ENCODE assay signal across 11 cellular contexts in genomic region chr13:67223024-67223423, GRCh38. TPM values are rescaled to one million over a fixed set of nuclear protein-coding genes. Genes with fewer than 3 reads are reported as not detected.
DNase-seq lines count a peak whose midpoint lies in the region; ATAC-seq and TF ChIP-seq lines count a peak whose summit lies in the region.
"Had no signal": no experiment of that assay in that cellular context is flagged by ENCODE, and none has a peak within 500 bp of the region (broad histone marks: within the 10 kb centered on the region; RNA-seq: fewer than 3 reads in every experiment).

No MANE protein-coding gene starts in this region.

- no peaks in the 10 kb centered on the region for H3K9me3 ChIP-seq in BLaER1 treated with 17β-estradiol and CSF1 and Interleukin-3, amounts not matched to agents 10 nM and 100 nM (replicated peaks in 1 of 11)
- H3K9me3 ChIP-seq in upper lobe of left lung: no peaks in the 10 kb centered on the region

- H3K4me1 ChIP-seq in BLaER1 treated with 17β-estradiol and CSF1 and Interleukin-3, amounts not matched to agents 10 nM and 100 nM: peaks cover 46 to 77% (median 56%) of the 10 kb centered on the region in 10 experiments
- peaks cover 4 to 21% (median 6%) of the 10 kb centered on the region in 4 donors for H3K4me1 ChIP-seq in upper lobe of left lung

- H3K4me1 Mint-ChIP-seq in nephron progenitor cell: peaks cover 16% of the 10 kb centered on the region
- H3K4me1 Mint-ChIP-seq in activated CD4-positive, alpha-beta memory T cell treated with anti-CD3 and anti-CD28 coated beads, Interleukin-2, amount 10 ng/mL, durations not matched to agents 7 days and 5 days: no peaks in the 10 kb centered on the region
- no peaks in the 10 kb centered on the region for H3K4me1 Mint-ChIP-seq in activated CD8-positive, alpha-beta T cell treated with anti-CD3 and anti-CD28 coated beads, Interleukin-2, amount 10 ng/mL, durations not matched to agents 7 days and 5 days (ENCODE audit: low read depth)
- H3K4me1 Mint-ChIP-seq: stimulated activated naive CD8-positive, alpha-beta T cell treated with anti-CD3 and anti-CD28 coated beads, Interleukin-15, amount 100 ng/mL, for 72 hours had no signal

- peak overlapping the region in 5 of 11 experiments; percentile 11 to 59 (median 21); a peak in 6 of 22 replicates for H3K9ac ChIP-seq in BLaER1 treated with 17β-estradiol and CSF1 and Interleukin-3, amounts not matched to agents 10 nM and 100 nM

- no peaks in the 10 kb centered on the region for H3K9me3 Mint-ChIP-seq in nephron progenitor cell
- no peaks in the 10 kb centered on the region for H3K9me3 Mint-ChIP-seq in activated CD4-positive, alpha-beta memory T cell treated with anti-CD3 and anti-CD28 coated beads, Interleukin-2, amount 10 ng/mL, durations not matched to agents 7 days and 5 days
- H3K9me3 Mint-ChIP-seq in activated CD8-positive, alpha-beta T cell treated with anti-CD3 and anti-CD28 coated beads, Interleukin-2, amount 10 ng/mL, durations not matched to agents 7 days and 5 days (ENCODE audit: insufficient read depth): no peaks in the 10 kb centered on the region
- H3K9me3 Mint-ChIP-seq: naive thymus-derived CD8-positive, alpha-beta T cell; stimulated activated naive CD8-positive, alpha-beta T cell treated with anti-CD3 and anti-CD28 coated beads, Interleukin-15, amount 100 ng/mL, for 72 hours had no signal

- TF ChIP-seq CTCF in nephron progenitor cell (IDR thresholded peaks at IDR 0.05): no peak
- no peak for TF ChIP-seq CTCF in upper lobe of left lung (IDR thresholded peaks at IDR 0.05)

- peak overlapping the region in 3 of 10 experiments; percentile 31 to 95 (median 44); a peak in 3 of 20 replicates for H3K4me3 ChIP-seq in BLaER1 treated with 17β-estradiol and CSF1 and Interleukin-3, amounts not matched to agents 10 nM and 100 nM
- no peak overlapping the region for H3K4me3 ChIP-seq in upper lobe of left lung

- POLR2A ChIA-PET in activated CD4-positive, alpha-beta memory T cell treated with anti-CD3 and anti-CD28 coated beads, Interleukin-2, amount 10 ng/mL, durations not matched to agents 7 days and 5 days (lab: Charles Lee): no interaction called here
- POLR2A ChIA-PET in activated CD8-positive, alpha-beta T cell treated with anti-CD3 and anti-CD28 coated beads, Interleukin-2, amount 10 ng/mL, durations not matched to agents 7 days and 5 days (lab: Charles Lee): no interaction called here

- H4K20me1 ChIP-seq in BLaER1 treated with 17β-estradiol and CSF1 and Interleukin-3, amounts not matched to agents 10 nM and 100 nM: peaks cover 0 to 5% (median 0%) of the 10 kb centered on the region in 11 experiments; a peak in 1 of 22 replicates

- ATAC-seq in upper lobe of left lung (ENCODE audit: low FRiP score in 2 of 2): no peak
- ATAC-seq in activated CD8-positive, alpha-beta T cell treated with anti-CD3 and anti-CD28 coated beads, Interleukin-2, amount 10 ng/mL, durations not matched to agents 7 days and 5 days: no peak
- ATAC-seq: naive thymus-derived CD8-positive, alpha-beta T cell; stimulated activated naive CD8-positive, alpha-beta T cell treated with anti-CD3 and anti-CD28 coated beads, Interleukin-15, amount 100 ng/mL, for 72 hours had no signal

- no peaks in the 10 kb centered on the region; a peak in 1 of 22 replicates for H3K27me3 ChIP-seq in BLaER1 treated with 17β-estradiol and CSF1 and Interleukin-3, amounts not matched to agents 10 nM and 100 nM
- no peaks in the 10 kb centered on the region for H3K27me3 ChIP-seq in upper lobe of left lung

- no peak overlapping the region for H3K27ac Mint-ChIP-seq in nephron progenitor cell
- H3K27ac Mint-ChIP-seq in activated CD4-positive, alpha-beta memory T cell treated with anti-CD3 and anti-CD28 coated beads, Interleukin-2, amount 10 ng/mL, durations not matched to agents 7 days and 5 days: no peak overlapping the region
- no peak overlapping the region for H3K27ac Mint-ChIP-seq in activated CD8-positive, alpha-beta T cell treated with anti-CD3 and anti-CD28 coated beads, Interleukin-2, amount 10 ng/mL, durations not matched to agents 7 days and 5 days
- H3K27ac Mint-ChIP-seq: naive thymus-derived CD8-positive, alpha-beta T cell; stimulated activated naive CD8-positive, alpha-beta T cell treated with anti-CD3 and anti-CD28 coated beads, Interleukin-15, amount 100 ng/mL, for 72 hours had no signal

- H3K4me2 ChIP-seq in BLaER1 treated with 17β-estradiol and CSF1 and Interleukin-3, amounts not matched to agents 10 nM and 100 nM: peak overlapping the region; percentile 38 to 81 (median 60); a peak in 18 of 22 replicates

- H3K27me3 Mint-ChIP-seq in nephron progenitor cell (ENCODE audit: low read depth, poor library complexity): no peaks in the 10 kb centered on the region
- peaks cover 9% of the 10 kb centered on the region for H3K27me3 Mint-ChIP-seq in activated CD4-positive, alpha-beta memory T cell treated with anti-CD3 and anti-CD28 coated beads, Interleukin-2, amount 10 ng/mL, durations not matched to agents 7 days and 5 days
- H3K27me3 Mint-ChIP-seq in activated CD8-positive, alpha-beta T cell treated with anti-CD3 and anti-CD28 coated beads, Interleukin-2, amount 10 ng/mL, durations not matched to agents 7 days and 5 days (ENCODE audit: low read depth): peaks cover 4% of the 10 kb centered on the region
- H3K27me3 Mint-ChIP-seq: stimulated activated naive CD8-positive, alpha-beta T cell treated with anti-CD3 and anti-CD28 coated beads, Interleukin-15, amount 100 ng/mL, for 72 hours had no signal

- DNase-seq in NCI-H69 (lab: John Stamatoyannopoulos, UW) (peak; percentile 54), dermis blood vessel endothelial cell (peak; percentile 25), nephron progenitor cell (no peak), T-helper 2 cell (no peak), upper lobe of left lung (no peak)
- DNase-seq in activated CD4-positive, alpha-beta memory T cell treated with anti-CD3 and anti-CD28 coated beads, Interleukin-2, amount 10 ng/mL, durations not matched to agents 7 days and 5 days: no peak
- no peak for DNase-seq in activated CD8-positive, alpha-beta T cell treated with anti-CD3 and anti-CD28 coated beads, Interleukin-2, amount 10 ng/mL, durations not matched to agents 7 days and 5 days
- DNase-seq: naive thymus-derived CD8-positive, alpha-beta T cell; NCI-H146; stimulated activated naive CD8-positive, alpha-beta T cell treated with anti-CD3 and anti-CD28 coated beads, Interleukin-15, amount 100 ng/mL, for 72 hours had no signal

- peak overlapping the region in 8 of 11 experiments; percentile 15 to 42 (median 33); a peak in 8 of 22 replicates for H3K27ac ChIP-seq in BLaER1 treated with 17β-estradiol and CSF1 and Interleukin-3, amounts not matched to agents 10 nM and 100 nM
- no peak overlapping the region for H3K27ac ChIP-seq in upper lobe of left lung

- CTCF ChIA-PET in activated CD4-positive, alpha-beta memory T cell treated with anti-CD3 and anti-CD28 coated beads, Interleukin-2, amount 10 ng/mL, durations not matched to agents 7 days and 5 days (lab: Charles Lee): no interaction called here
- CTCF ChIA-PET in activated CD8-positive, alpha-beta T cell treated with anti-CD3 and anti-CD28 coated beads, Interleukin-2, amount 10 ng/mL, durations not matched to agents 7 days and 5 days (lab: Charles Lee): interaction anchor here (1.1 kb wide), 1 partner anchor 15 kb away, joined by 3 read pairs; no protein-coding TSS in a partner anchor

- 38 to 44% methylated on average over 2 of the region's 2 CpGs for WGBS in upper lobe of left lung, 2 donors

- no peaks in the 10 kb centered on the region for H3K36me3 Mint-ChIP-seq in nephron progenitor cell (ENCODE audit: low read depth)
- H3K36me3 Mint-ChIP-seq in activated CD4-positive, alpha-beta memory T cell treated with anti-CD3 and anti-CD28 coated beads, Interleukin-2, amount 10 ng/mL, durations not matched to agents 7 days and 5 days (ENCODE audit: low read depth): no peaks in the 10 kb centered on the region
- H3K36me3 Mint-ChIP-seq in activated CD8-positive, alpha-beta T cell treated with anti-CD3 and anti-CD28 coated beads, Interleukin-2, amount 10 ng/mL, durations not matched to agents 7 days and 5 days (ENCODE audit: low read depth): no peaks in the 10 kb centered on the region
- H3K36me3 Mint-ChIP-seq: naive thymus-derived CD8-positive, alpha-beta T cell had no signal

- TF ChIP-seq POLR2A in upper lobe of left lung (IDR thresholded peaks at IDR 0.05): no peak

- peak overlapping the region; percentile 23 for H3K4me3 Mint-ChIP-seq in nephron progenitor cell
- no peak overlapping the region for H3K4me3 Mint-ChIP-seq in activated CD4-positive, alpha-beta memory T cell treated with anti-CD3 and anti-CD28 coated beads, Interleukin-2, amount 10 ng/mL, durations not matched to agents 7 days and 5 days
- no peak overlapping the region for H3K4me3 Mint-ChIP-seq in activated CD8-positive, alpha-beta T cell treated with anti-CD3 and anti-CD28 coated beads, Interleukin-2, amount 10 ng/mL, durations not matched to agents 7 days and 5 days
- H3K4me3 Mint-ChIP-seq: stimulated activated naive CD8-positive, alpha-beta T cell treated with anti-CD3 and anti-CD28 coated beads, Interleukin-15, amount 100 ng/mL, for 72 hours had no signal

- no peak for TF ChIP-seq EP300 in upper lobe of left lung (IDR thresholded peaks at IDR 0.05)

- H3K36me3 ChIP-seq in BLaER1 treated with 17β-estradiol and CSF1 and Interleukin-3, amounts not matched to agents 10 nM and 100 nM: no peaks in the 10 kb centered on the region; a peak in 1 of 22 replicates
- H3K36me3 ChIP-seq in upper lobe of left lung: no peaks in the 10 kb centered on the region

RNA-seq across cellular contexts. Expression of gene PCDH9, which starts 7.1 kb away (rescaled TPM):
- total RNA-seq in dermis blood vessel endothelial cell (0.68 and 1.7 TPM in 2 replicates), upper lobe of left lung (10 to 100 TPM in 2 of 6 donors, 1 to 10 TPM in 4; 3.1 to 19.4 (median 7.8) TPM)
- total RNA-seq in activated CD4-positive, alpha-beta memory T cell treated with anti-CD3 and anti-CD28 coated beads, Interleukin-2, amount 10 ng/mL, durations not matched to agents 7 days and 5 days: under 1 TPM in 1 of 2 experiments, not detected in 1; 0.05 TPM
- under 1 TPM; 0.08 to 0.13 TPM for total RNA-seq in activated CD8-positive, alpha-beta T cell treated with anti-CD3 and anti-CD28 coated beads, Interleukin-2, amount 10 ng/mL, durations not matched to agents 7 days and 5 days

Comparison
In these comparisons a context has a peak if more than half of its experiments do, and no peak if none do; other contexts are left out.
1. H3K27ac ChIP-seq: peak in BLaER1 treated with 17β-estradiol and CSF1 and Interleukin-3, amounts not matched to agents 10 nM and 100 nM (8 of 11); none in upper lobe of left lung (0 of 4).
2. DNase-seq: peak in NCI-H69 (single experiment) and dermis blood vessel endothelial cell (single experiment); none in nephron progenitor cell (single experiment), T-helper 2 cell (0 of 5), activated CD4-positive, alpha-beta memory T cell treated with anti-CD3 and anti-CD28 coated beads, Interleukin-2, amount 10 ng/mL, durations not matched to agents 7 days and 5 days (single experiment), upper lobe of left lung (0 of 2) and activated CD8-positive, alpha-beta T cell treated with anti-CD3 and anti-CD28 coated beads, Interleukin-2, amount 10 ng/mL, durations not matched to agents 7 days and 5 days (single experiment).